In the genomic region with DNA sequence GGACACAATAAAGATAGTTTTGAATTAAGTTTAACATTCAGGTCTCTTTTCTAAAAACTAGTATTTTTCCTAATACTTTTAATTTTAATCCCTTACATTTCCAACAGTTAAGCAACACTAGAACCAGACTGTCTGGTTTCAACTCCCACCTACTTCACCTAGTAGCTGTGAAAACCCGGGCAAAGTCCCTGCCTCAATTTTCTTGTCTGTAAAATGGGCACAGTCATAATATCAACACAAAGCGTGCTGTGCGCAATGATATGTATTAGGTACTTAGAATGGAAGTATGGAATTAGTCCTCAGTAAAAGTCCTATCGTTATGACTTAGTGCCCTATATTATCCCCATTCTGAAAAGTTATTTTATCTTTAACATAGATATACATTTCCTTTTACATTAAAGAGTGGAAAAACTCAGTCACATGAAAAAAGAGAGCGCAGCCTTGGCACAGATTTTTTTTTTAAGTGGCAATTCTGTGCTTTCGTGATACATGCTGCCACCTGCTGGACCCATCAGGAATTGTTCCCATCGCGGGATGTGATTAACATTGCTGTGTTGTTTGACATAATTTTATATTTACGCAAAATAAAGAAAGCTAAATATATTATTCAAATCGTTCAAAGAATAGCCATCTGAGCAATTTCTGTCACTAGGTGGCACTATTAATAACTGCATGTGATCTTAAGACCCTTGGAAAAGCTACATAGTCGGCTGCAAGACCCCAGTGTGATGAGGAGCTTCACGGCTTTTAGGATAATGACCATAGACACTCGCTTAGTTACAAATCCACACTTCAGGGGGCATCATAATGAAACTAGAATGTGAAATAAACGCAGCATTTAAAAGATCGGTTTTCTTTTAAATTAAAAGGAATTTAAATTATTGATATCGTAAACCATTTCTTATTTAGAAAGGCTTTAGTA, we compare ENCODE assay signal across 9 cellular contexts. TPM values are rescaled to one million over a fixed set of nuclear protein-coding genes. Genes with fewer than 3 reads are reported as not detected.
DNase-seq lines count a peak whose midpoint lies in the region; ATAC-seq and TF ChIP-seq lines count a peak whose summit lies in the region.
"Had no signal": no experiment of that assay in that cellular context is flagged by ENCODE, and none has a peak within 500 bp of the region (broad histone marks: within the 10 kb centered on the region; RNA-seq: fewer than 3 reads in every experiment).

No MANE protein-coding gene starts in this region.

- H3K4me1 ChIP-seq in Caco-2 (peaks cover 25% of the 10 kb centered on the region), breast epithelium (no peaks in the 10 kb centered on the region)

- H3K27me3 Mint-ChIP-seq in Caco-2 (ENCODE audit: insufficient read depth, unreplicated experiment), result no peaks in the 10 kb centered on the region

- H3K4me1 Mint-ChIP-seq in Caco-2 (ENCODE audit: low read depth, unreplicated experiment), result peaks cover 11% of the 10 kb centered on the region
- H3K4me1 Mint-ChIP-seq: activated naive CD4-positive, alpha-beta T cell treated with anti-CD3 and anti-CD28 coated beads, Interleukin-2, amount 50 U/mL, for 24 hours had no signal

- peaks cover 8% of the 10 kb centered on the region for H3K9me3 Mint-ChIP-seq in Caco-2 (ENCODE audit: unreplicated experiment)
- H3K9me3 Mint-ChIP-seq: activated naive CD4-positive, alpha-beta T cell treated with anti-CD3 and anti-CD28 coated beads, Interleukin-2, amount 50 U/mL, for 24 hours had no signal

- H3K27me3 ChIP-seq in Caco-2 (replicated peaks; ENCODE audit: control insufficient read depth, insufficient read depth, low read length), result no peaks in the 10 kb centered on the region
- no peaks in the 10 kb centered on the region for H3K27me3 ChIP-seq in breast epithelium

- POLR2A ChIA-PET in Caco-2 (lab: Charles Lee), result interaction anchor here (0.5 kb wide), 1 partner anchor 43 kb away, joined by 3 read pairs; no protein-coding TSS in a partner anchor

- no TSS peak for BruUV-seq in Caco-2 (replicated peaks; lab: Mats Ljungman, UMichigan)

- H3K27ac ChIP-seq in breast epithelium, result no peak overlapping the region

- DNase-seq in Caco-2, result peak; percentile 64 to 75
- DNase-seq in NCI-H1417 (lab: John Stamatoyannopoulos, UW), result peak; percentile 66 to 88 (median 87)
- DNase-seq in UCSD-AML1 (lab: John Stamatoyannopoulos, UW; ENCODE audit: unreplicated experiment), result peak; percentile 25
- DNase-seq in breast epithelium (ENCODE audit: low spot score in 2 of 2), result no peak
- DNase-seq in left colon, result peak in 1 of 2 donors; percentile 73
- DNase-seq in stimulated activated CD4-positive, alpha-beta T cell treated with anti-CD3 and anti-CD28 coated beads, Interleukin-2, amount 100 ng/mL, for 48 hours, result peak; percentile 51 to 61
- DNase-seq in cerebellar nuclear complex (lab: John Stamatoyannopoulos, UW), result no peak

- H3K9me3 ChIP-seq in Caco-2 (peaks cover 23% of the 10 kb centered on the region), breast epithelium (no peaks in the 10 kb centered on the region)

- ATAC-seq in GM21576 (IDR thresholded peaks at IDR 0.05; ENCODE audit: unreplicated experiment) (peak; percentile 73), left colon (peak; percentile 54)

- TF ChIP-seq POLR2A in breast epithelium (IDR thresholded peaks at IDR 0.05), result no peak

- CTCF ChIA-PET in Caco-2 (lab: Charles Lee), result interaction anchor here (0.7 to 2.4 kb wide), 2 partner anchors 63 to 477 kb away, joined by 3 to 13 read pairs; a partner anchor contains a TSS

- peaks cover 12% of the 10 kb centered on the region for H3K36me3 Mint-ChIP-seq in Caco-2 (ENCODE audit: insufficient read depth, unreplicated experiment)
- H3K36me3 Mint-ChIP-seq: activated naive CD4-positive, alpha-beta T cell treated with anti-CD3 and anti-CD28 coated beads, Interleukin-2, amount 50 U/mL, for 24 hours had no signal

- intact Hi-C loops in Caco-2 (cut with micrococcal nuclease; ENCODE audit: unreplicated experiment) (loop anchor here (1.0 to 10.0 kb wide), 8 partner anchors 71 to 944 kb away; no protein-coding TSS in a partner anchor), breast epithelium (cut with DNase I; ENCODE audit: low total_unique reads) (no loop called here), left colon (cut with DNase I, micrococcal nuclease) (loop anchor here in 1 of 2 donors (10.0 kb wide), 1 partner anchor 941 kb away; no protein-coding TSS in a partner anchor)

- H3K36me3 ChIP-seq in Caco-2 (ENCODE audit: control insufficient read depth, insufficient read depth, low read length) (no peaks in the 10 kb centered on the region), breast epithelium (no peaks in the 10 kb centered on the region)

- H3K4me3 Mint-ChIP-seq in Caco-2 (ENCODE audit: unreplicated experiment), result no peak overlapping the region
- H3K4me3 Mint-ChIP-seq: activated naive CD4-positive, alpha-beta T cell treated with anti-CD3 and anti-CD28 coated beads, Interleukin-2, amount 50 U/mL, for 24 hours had no signal

- peak overlapping the region; percentile 98 for H3K27ac Mint-ChIP-seq in Caco-2 (ENCODE audit: unreplicated experiment)
- H3K27ac Mint-ChIP-seq: activated naive CD4-positive, alpha-beta T cell treated with anti-CD3 and anti-CD28 coated beads, Interleukin-2, amount 50 U/mL, for 24 hours had no signal

- TF ChIP-seq CTCF in Caco-2 (IDR thresholded peaks at IDR 0.05; ENCODE audit: insufficient read depth in 1 of 2, low read depth in 1 of 2, low read length in 1 of 2, severe bottlenecking in 1 of 2, unreplicated experiment in 1 of 2), result peak; percentile 59 to 89
- peak; percentile 19 to 67 (median 52) for TF ChIP-seq CTCF in breast epithelium (IDR thresholded peaks at IDR 0.05)

- H3K4me3 ChIP-seq in Caco-2 (ENCODE audit: low read depth, low read length) (no peak overlapping the region), breast epithelium (no peak overlapping the region)

RNA-seq across cellular contexts. Expression of a gene that starts 59.9 kb away (rescaled TPM):
- total RNA-seq in Caco-2 (2022) (9.0 and 9.6 TPM in 2 replicates), breast epithelium (10 to 100 TPM; 10.1 to 11.1 (median 10.1) TPM), left colon (10 to 100 TPM; 12.1 to 13.2 TPM)

Comparison
In these comparisons a context has a peak if more than half of its experiments do, and no peak if none do; other contexts are left out.
1. DNase-seq: peak in Caco-2 (2 of 2), NCI-H1417 (3 of 3), UCSD-AML1 (single experiment) and stimulated activated CD4-positive, alpha-beta T cell treated with anti-CD3 and anti-CD28 coated beads, Interleukin-2, amount 100 ng/mL, for 48 hours (2 of 2); none in breast epithelium (0 of 2) and cerebellar nuclear complex (0 of 2).